Comparison of ENCODE assay signal across 21 cellular contexts in the genomic region with DNA sequence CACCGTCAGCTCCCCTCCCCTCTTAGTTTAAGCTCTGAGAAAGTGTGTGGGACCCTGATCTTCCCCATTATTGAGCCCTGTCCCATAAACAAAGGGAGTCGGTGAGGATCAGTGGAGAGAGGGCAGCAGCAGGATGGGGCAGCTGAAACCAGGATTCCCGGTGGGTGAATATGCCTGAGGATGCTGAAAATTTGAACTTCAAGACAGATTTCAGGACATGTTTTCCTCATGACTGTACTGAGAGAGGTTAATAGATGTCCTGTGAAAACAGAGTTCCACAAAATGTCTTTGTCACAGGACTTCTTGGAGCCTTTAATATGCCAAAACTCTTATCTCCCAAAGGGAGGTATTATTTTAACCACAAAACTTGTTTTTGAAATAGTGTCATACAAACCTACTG. TPM values are rescaled to one million over a fixed set of nuclear protein-coding genes. Genes with fewer than 3 reads are reported as not detected.
DNase-seq lines count a peak whose midpoint lies in the region; ATAC-seq and TF ChIP-seq lines count a peak whose summit lies in the region.
"Had no signal": no experiment of that assay in that cellular context is flagged by ENCODE, and none has a peak within 500 bp of the region (broad histone marks: within the 10 kb centered on the region; RNA-seq: fewer than 3 reads in every experiment).

No MANE protein-coding gene starts in this region.

- H2BK120ac ChIP-seq in mesendoderm (ENCODE audit: low read depth, low read length): no peak overlapping the region

- TF ChIP-seq CTCF in Loucy (conservative IDR thresholded peaks at IDR 0.05; ENCODE audit: low read length) (no peak), cardiac fibroblast (IDR thresholded peaks at IDR 0.05; ENCODE audit: low read depth, low read length) (no peak)

- no peak overlapping the region for H3K4ac ChIP-seq in mesendoderm (ENCODE audit: low read depth, low read length)

- peaks cover 72% of the 10 kb centered on the region for H3K4me1 ChIP-seq in Loucy (ENCODE audit: insufficient read depth, low read length, poor library complexity, severe bottlenecking)
- H3K4me1 ChIP-seq in mesendoderm (ENCODE audit: control insufficient read depth, low read depth, low read length): no peaks in the 10 kb centered on the region

- H3K18ac ChIP-seq in mesendoderm (ENCODE audit: low read length): no peak overlapping the region

- DNase-seq in A172 (ENCODE audit: low spot score) (peak; percentile 44), cardiac fibroblast (ENCODE audit: low read depth in 2 of 2) (peak; percentile 34 to 75), kidney tubule cell (ENCODE audit: low spot score) (peak; percentile 29), NCI-H524 (lab: John Stamatoyannopoulos, UW) (no peak), inferior parietal cortex (ENCODE audit: extremely low spot score) (no peak), mesendoderm (no peak)
- DNase-seq: activated CD8-positive, alpha-beta memory T cell treated with anti-CD3 and anti-CD28 coated beads, Interleukin-2, amount 10 ng/mL, durations not matched to agents 7 days and 5 days; activated effector memory CD4-positive, alpha-beta T cell treated with anti-CD3 and anti-CD28 coated beads, Interleukin-2, amount 50 U/mL, for 16 hours; amniotic stem cell; DND-41; head of caudate nucleus; SK-N-SH; stimulated activated CD4-positive, alpha-beta T cell treated with anti-CD3 and anti-CD28 coated beads, Interleukin-15, amount 100 ng/mL, for 24 hours; stimulated activated naive CD8-positive, alpha-beta T cell treated with anti-CD3 and anti-CD28 coated beads, Interleukin-15, Interleukin-2, amounts not matched to agents 100 U/mL and 50 U/mL, for 24 hours; T-helper 9 cell had no signal

- no peak overlapping the region for H2AK5ac ChIP-seq in mesendoderm (ENCODE audit: low read length)

- no peak overlapping the region for H2AFZ ChIP-seq in Loucy (ENCODE audit: low read length)

- no peaks in the 10 kb centered on the region for H4K20me1 ChIP-seq in Loucy (ENCODE audit: insufficient read depth, low read length, poor library complexity, severe bottlenecking)

- H3K9me2 ChIP-seq in Loucy (replicated peaks; ENCODE audit: low read depth, low read length): no peaks in the 10 kb centered on the region
- H3K9me2 ChIP-seq: SK-N-SH had no signal

- H3K36me3 ChIP-seq in Loucy (ENCODE audit: insufficient read depth, low read length) (no peaks in the 10 kb centered on the region), mesendoderm (ENCODE audit: control insufficient read depth, insufficient read depth, low read length) (no peaks in the 10 kb centered on the region)

- H4K5ac ChIP-seq in mesendoderm (ENCODE audit: low read length): no peak overlapping the region

- no peak overlapping the region for H2BK5ac ChIP-seq in mesendoderm (ENCODE audit: low read length)

- H3K4me3 ChIP-seq in Loucy (ENCODE audit: low read length, poor library complexity, severe bottlenecking): peak overlapping the region; percentile 67
- no peak overlapping the region for H3K4me3 ChIP-seq in cardiac fibroblast (replicated peaks in 1 of 2; ENCODE audit: low read depth in 2 of 2, low read length in 2 of 2)
- H3K4me3 ChIP-seq in mesendoderm (ENCODE audit: low read length): no peak overlapping the region
- H3K4me3 ChIP-seq: A549 had no signal

- H3K9ac ChIP-seq in Loucy (ENCODE audit: low read depth, low read length, poor library complexity, severe bottlenecking) (peak overlapping the region; percentile 77), mesendoderm (ENCODE audit: low read length) (no peak overlapping the region)
- H3K9ac ChIP-seq: SK-N-SH had no signal

- WGBS in mesendoderm (ENCODE audit: extremely low coverage, insufficient coverage, low lambda C conversion rate): no CpG with 5 or more reads among the region's 3 CpGs

- no peaks in the 10 kb centered on the region for H3K27me3 ChIP-seq in Loucy (ENCODE audit: insufficient read depth, low read length, poor library complexity, severe bottlenecking)
- no peaks in the 10 kb centered on the region for H3K27me3 ChIP-seq in mesendoderm (ENCODE audit: insufficient read depth, low read length, poor library complexity)

- peaks cover 5% of the 10 kb centered on the region; the same call in 1 of the 2 replicates for H3K9me3 ChIP-seq in Loucy (ENCODE audit: insufficient read depth, low read depth, low read length)
- H3K9me3 ChIP-seq: SK-N-SH had no signal

- no peak overlapping the region for H3K56ac ChIP-seq in mesendoderm (ENCODE audit: low read length)

- H3K4me2 ChIP-seq in Loucy (ENCODE audit: low read depth, low read length, poor library complexity, severe bottlenecking) (peak overlapping the region; percentile 76), mesendoderm (ENCODE audit: low read length) (no peak overlapping the region)
- H3K4me2 ChIP-seq: A549, SK-N-SH had no signal

- no peak overlapping the region for H3K27ac ChIP-seq in mesendoderm (ENCODE audit: low read depth, low read length)

- ATAC-seq in GM18858 (IDR thresholded peaks at IDR 0.05; ENCODE audit: unreplicated experiment): no peak
- ATAC-seq: A549 had no signal

- no peaks in the 10 kb centered on the region for H3K79me2 ChIP-seq in Loucy (ENCODE audit: insufficient read depth, low read length)
- no peaks in the 10 kb centered on the region for H3K79me2 ChIP-seq in mesendoderm (ENCODE audit: control insufficient read depth, insufficient read depth, low read length)

- H4K8ac ChIP-seq in mesendoderm (ENCODE audit: low read depth, low read length): no peak overlapping the region

- H2BK15ac ChIP-seq in mesendoderm (replicated peaks; ENCODE audit: low read depth): no peak overlapping the region

- H3F3A ChIP-seq in Loucy (ENCODE audit: low read depth): peaks cover 17% of the 10 kb centered on the region; the same call in 1 of the 2 replicates

- no peak overlapping the region for H3K23ac ChIP-seq in mesendoderm (ENCODE audit: low read length)

- no peaks in the 10 kb centered on the region for H3K79me1 ChIP-seq in mesendoderm (ENCODE audit: low read length)

RNA-seq across cellular contexts. Expression of a gene that starts 53.5 kb away (rescaled TPM):
- not detected in 2 replicates for total RNA-seq in A172 (2014; rRNA removed; shearing (Covaris generic))
- not detected for polyA plus RNA-seq in mesendoderm (2013, experiment 1 of 2)
- not detected for polyA plus RNA-seq in mesendoderm (2013, experiment 2 of 2)
- total RNA-seq: activated CD8-positive, alpha-beta memory T cell treated with anti-CD3 and anti-CD28 coated beads, Interleukin-2, amount 10 ng/mL, durations not matched to agents 7 days and 5 days; pulmonary artery endothelial cell; ureter had no signal
- polyA plus RNA-seq: A549, neural cell, SK-N-SH had no signal

Comparison
In these comparisons a context has a peak if more than half of its experiments do, and no peak if none do; other contexts are left out.
1. DNase-seq: peak in A172 (single experiment), cardiac fibroblast (2 of 2) and kidney tubule cell (single experiment); none in NCI-H524 (0 of 2), inferior parietal cortex (single experiment) and mesendoderm (single experiment).